In the genomic region with DNA sequence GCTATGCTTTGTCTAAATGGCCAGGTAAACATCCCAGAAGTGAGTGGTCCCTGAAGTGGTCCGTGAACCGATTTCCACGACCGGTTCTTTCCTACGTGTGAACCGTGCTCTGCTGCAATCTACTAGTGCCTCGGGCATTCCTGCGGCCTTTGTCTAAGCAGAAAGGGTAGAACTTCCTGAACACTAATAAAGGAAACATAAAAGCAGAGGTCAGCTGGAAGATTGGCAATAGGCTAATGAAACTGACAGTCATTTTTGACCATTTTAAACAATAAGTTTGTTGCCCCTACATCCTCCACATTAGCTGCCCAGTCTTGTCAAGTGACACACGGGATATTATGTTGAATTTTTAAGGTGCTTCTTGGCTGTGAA, we compare ENCODE assay signal across 16 cellular contexts.
DNase-seq lines count a peak whose midpoint lies in the region; TF ChIP-seq lines count a peak whose summit lies in the region.
"Had no signal": no experiment of that assay in that cellular context is flagged by ENCODE, and none has a peak within 500 bp of the region (broad histone marks: within the 10 kb centered on the region; RNA-seq: fewer than 3 reads in every experiment).

No MANE protein-coding gene starts in this region.

- peak overlapping the region; percentile 5 to 56 (median 7) for H3K27ac Mint-ChIP-seq in nephron

- no peak overlapping the region for H3K9ac ChIP-seq in SK-N-MC (ENCODE audit: insufficient read length)
- H3K9ac ChIP-seq: BLaER1 treated with 17β-estradiol and CSF1 and Interleukin-3, amounts not matched to agents 10 nM and 100 nM had no signal

- peak overlapping the region; percentile 56 for H3K4me3 ChIP-seq in SK-N-MC
- H3K4me3 ChIP-seq: BLaER1 treated with 17β-estradiol and CSF1 and Interleukin-3, amounts not matched to agents 10 nM and 100 nM; GM12878; HAP-1; SJSA1 had no signal

- peaks cover 29% of the 10 kb centered on the region for H3K4me1 Mint-ChIP-seq in nephron

- no peaks in the 10 kb centered on the region for H3K36me3 ChIP-seq in SK-N-MC (ENCODE audit: insufficient read depth, low read length)
- H3K36me3 ChIP-seq: BLaER1 treated with 17β-estradiol and CSF1 and Interleukin-3, amounts not matched to agents 10 nM and 100 nM; HAP-1; SJSA1 had no signal

- no peak overlapping the region for H3K4me3 Mint-ChIP-seq in nephron

- H3K9me3 ChIP-seq in SK-N-MC (ENCODE audit: low read depth, low read length), result no peaks in the 10 kb centered on the region
- H3K9me3 ChIP-seq: BLaER1 treated with 17β-estradiol and CSF1 and Interleukin-3, amounts not matched to agents 10 nM and 100 nM; HAP-1; SJSA1 had no signal

- H3K27me3 Mint-ChIP-seq in nephron (ENCODE audit: low read depth), result peaks cover 3% of the 10 kb centered on the region

- H3K36me3 Mint-ChIP-seq in nephron (ENCODE audit: low read depth), result no peaks in the 10 kb centered on the region

- no peak for TF ChIP-seq CTCF in nephron (IDR thresholded peaks at IDR 0.05; ENCODE audit: unreplicated experiment in 3 of 3)

- 0 out of 2 replicates have a peak overlapping the region, but pooled peaks have one; percentile 2 for H3K27ac ChIP-seq in SK-N-MC
- H3K27ac ChIP-seq: 22Rv1; BLaER1 treated with 17β-estradiol and CSF1 and Interleukin-3, amounts not matched to agents 10 nM and 100 nM; SJSA1 had no signal

- intact Hi-C loops in posterior cingulate gyrus (cut with DNase I), result no loop called here

- DNase-seq in NCI-H1417 (lab: John Stamatoyannopoulos, UW) (peak in 2 of 3 experiments; percentile 39 to 74), NCI-H1417 treated with DMSO at 0.1 percent for 48 hours (lab: John Stamatoyannopoulos, UW) (no peak), COR-L47 (lab: John Stamatoyannopoulos, UW) (peak; percentile 24), SK-N-MC (ENCODE audit: low read depth, low spot score) (no peak), foreskin melanocyte (no peak), posterior cingulate gyrus (no peak), hippocampal formation (lab: John Stamatoyannopoulos, UW) (no peak)
- DNase-seq: NCI-H1436, NCI-H2107, NCI-H82 had no signal

- no peaks in the 10 kb centered on the region for H3K9me3 Mint-ChIP-seq in nephron

Comparison
In these comparisons a context has a peak if more than half of its experiments do, and no peak if none do; other contexts are left out.
1. DNase-seq: peak in NCI-H1417 (2 of 3) and COR-L47 (single experiment); none in NCI-H1417 treated with DMSO at 0.1 percent for 48 hours (single experiment), SK-N-MC (single experiment), foreskin melanocyte (single experiment), posterior cingulate gyrus (0 of 10) and hippocampal formation (0 of 2).